In genomic region chr4:3071811-3072210, GRCh38 we compare ENCODE assay signal across 31 cellular contexts. TPM values are rescaled to one million over a fixed set of nuclear protein-coding genes. Genes with fewer than 3 reads are reported as not detected.
A peak's percentile ranks its signal among the peaks of the same experiment; 100 is the strongest.
DNase-seq lines count a peak whose midpoint lies in the region; ATAC-seq lines count a peak whose summit lies in the region.
"Had no signal": no experiment of that assay in that cellular context is flagged by ENCODE, and none has a peak within 500 bp of the region (broad histone marks: within the 10 kb centered on the region; RNA-seq: fewer than 3 reads in every experiment).

No MANE protein-coding gene starts in this region.

- no peak overlapping the region for H3K27ac Mint-ChIP-seq in activated T-helper 17 cell treated with anti-CD3 and anti-CD28 coated beads, Interleukin-2, amount 50 U/mL, for 72 hours
- H3K27ac Mint-ChIP-seq in stimulated activated effector memory CD8-positive, alpha-beta T cell treated with anti-CD3 and anti-CD28 coated beads, Interleukin-12 subunit alpha, Interleukin-12 subunit beta, amount 100 ng/mL, for 72 hours: no peak overlapping the region
- H3K27ac Mint-ChIP-seq: activated CD4-positive, alpha-beta memory T cell treated with anti-CD3 and anti-CD28 coated beads for 36 hours; GM23338; nephron progenitor cell had no signal

- in situ Hi-C loops in GM23248 (cut with MboI): no loop called here

- H3K36me3 Mint-ChIP-seq in activated T-helper 17 cell treated with anti-CD3 and anti-CD28 coated beads, Interleukin-2, amount 50 U/mL, for 72 hours (ENCODE audit: low read depth): no peaks in the 10 kb centered on the region
- peaks cover 11% of the 10 kb centered on the region for H3K36me3 Mint-ChIP-seq in stimulated activated effector memory CD8-positive, alpha-beta T cell treated with anti-CD3 and anti-CD28 coated beads, Interleukin-12 subunit alpha, Interleukin-12 subunit beta, amount 100 ng/mL, for 72 hours
- H3K36me3 Mint-ChIP-seq: activated CD4-positive, alpha-beta memory T cell treated with anti-CD3 and anti-CD28 coated beads for 36 hours; activated naive CD4-positive, alpha-beta T cell treated with anti-CD3 and anti-CD28 coated beads, Interleukin-2, amount 50 U/mL, for 24 hours; T-cell had no signal

- H3K9me3 Mint-ChIP-seq in activated T-helper 17 cell treated with anti-CD3 and anti-CD28 coated beads, Interleukin-2, amount 50 U/mL, for 72 hours: no peaks in the 10 kb centered on the region
- no peaks in the 10 kb centered on the region for H3K9me3 Mint-ChIP-seq in stimulated activated effector memory CD8-positive, alpha-beta T cell treated with anti-CD3 and anti-CD28 coated beads, Interleukin-12 subunit alpha, Interleukin-12 subunit beta, amount 100 ng/mL, for 72 hours
- H3K9me3 Mint-ChIP-seq: activated CD4-positive, alpha-beta memory T cell treated with anti-CD3 and anti-CD28 coated beads for 36 hours; activated naive CD4-positive, alpha-beta T cell treated with anti-CD3 and anti-CD28 coated beads, Interleukin-2, amount 50 U/mL, for 24 hours; effector memory CD8-positive, alpha-beta T cell; GM23338 had no signal

- peak overlapping the region; percentile 74 for H2AFZ ChIP-seq in GM23248
- H2AFZ ChIP-seq: GM23338, parathyroid adenoma had no signal

- H4K20me1 ChIP-seq in GM23248 (ENCODE audit: insufficient read depth): no peaks in the 10 kb centered on the region

- H3K9ac ChIP-seq in GM23248: no peak overlapping the region
- H3K9ac ChIP-seq: parathyroid adenoma had no signal

- H3K4me3 ChIP-seq in GM23248: no peak overlapping the region
- H3K4me3 ChIP-seq: cardiac muscle cell, GM23338, right atrium auricular region had no signal

- H3K4me3 Mint-ChIP-seq in activated T-helper 17 cell treated with anti-CD3 and anti-CD28 coated beads, Interleukin-2, amount 50 U/mL, for 72 hours: peak overlapping the region; percentile 25
- peak overlapping the region; percentile 91 for H3K4me3 Mint-ChIP-seq in stimulated activated effector memory CD8-positive, alpha-beta T cell treated with anti-CD3 and anti-CD28 coated beads, Interleukin-12 subunit alpha, Interleukin-12 subunit beta, amount 100 ng/mL, for 72 hours
- H3K4me3 Mint-ChIP-seq: activated CD4-positive, alpha-beta memory T cell treated with anti-CD3 and anti-CD28 coated beads for 36 hours had no signal

- H3K79me2 ChIP-seq in GM23248 (ENCODE audit: insufficient read depth): peaks cover 16% of the 10 kb centered on the region
- H3K79me2 ChIP-seq: parathyroid adenoma had no signal

- peaks cover 8% of the 10 kb centered on the region for H3K4me1 Mint-ChIP-seq in activated T-helper 17 cell treated with anti-CD3 and anti-CD28 coated beads, Interleukin-2, amount 50 U/mL, for 72 hours
- H3K4me1 Mint-ChIP-seq in stimulated activated effector memory CD8-positive, alpha-beta T cell treated with anti-CD3 and anti-CD28 coated beads, Interleukin-12 subunit alpha, Interleukin-12 subunit beta, amount 100 ng/mL, for 72 hours: peaks cover 11% of the 10 kb centered on the region

- 45 to 57% methylated on average over 7 of the region's 7 CpGs for WGBS in GM23248 (ENCODE audit: low coverage in 1 of 2, low lambda C conversion rate in 2 of 2, missing lambda C conversion rate in 2 of 2), 2 experiments

- no peaks in the 10 kb centered on the region for H3K9me3 ChIP-seq in GM23248 (ENCODE audit: low read depth)
- H3K9me3 ChIP-seq: right atrium auricular region had no signal

- H3K27me3 ChIP-seq in GM23248 (replicated peaks; ENCODE audit: insufficient read depth): no peaks in the 10 kb centered on the region
- H3K27me3 ChIP-seq: cardiac muscle cell, right atrium auricular region had no signal

- peaks cover 13% of the 10 kb centered on the region for H3F3A ChIP-seq in GM23248 (ENCODE audit: insufficient read depth)

- peak overlapping the region; percentile 43 for H3K27ac ChIP-seq in GM23248
- H3K27ac ChIP-seq: cardiac muscle cell, parathyroid adenoma, right atrium auricular region had no signal

- no peak for ATAC-seq in activated T-helper 17 cell treated with anti-CD3 and anti-CD28 coated beads, Interleukin-2, amount 50 U/mL, for 72 hours (replicated peaks)
- no peak for ATAC-seq in stimulated activated effector memory CD8-positive, alpha-beta T cell treated with anti-CD3 and anti-CD28 coated beads, Interleukin-12 subunit alpha, Interleukin-12 subunit beta, amount 100 ng/mL, for 72 hours
- no peak for ATAC-seq in GM18511 (IDR thresholded peaks at IDR 0.05; ENCODE audit: unreplicated experiment)
- ATAC-seq: effector memory CD8-positive, alpha-beta T cell; GM23338; left ventricle myocardium superior; T-cell had no signal

- DNase-seq in GM23248: peak; percentile 60
- DNase-seq in fibroblast of peridontal ligament (ENCODE audit: extremely low read depth): peak; percentile 35
- no peak for DNase-seq in stimulated activated effector memory CD8-positive, alpha-beta T cell treated with anti-CD3 and anti-CD28 coated beads, Interleukin-12 subunit alpha, Interleukin-12 subunit beta, amount 100 ng/mL, for 72 hours (ENCODE audit: low spot score in 2 of 2)
- DNase-seq in GOT3 (lab: John Stamatoyannopoulos, UW): no peak
- DNase-seq in SHP77 (lab: John Stamatoyannopoulos, UW): no peak
- DNase-seq: activated CD4-positive, alpha-beta memory T cell treated with anti-CD3 and anti-CD28 coated beads for 36 hours; activated CD8-positive, alpha-beta memory T cell treated with anti-CD3 and anti-CD28 coated beads, Interleukin-2, amount 50 U/mL, for 48 hours; amygdala; cortex of kidney; effector memory CD8-positive, alpha-beta T cell; left ventricle myocardium superior; NCI-H1105 treated with DMSO at 0.1 percent for 48 hours; NCI-H2081; NCI-H226; NCI-H748 treated with DMSO at 0.1 percent for 48 hours; nephron progenitor cell; stimulated activated CD4-positive, alpha-beta T cell treated with anti-CD3 and anti-CD28 coated beads, Interleukin-4, amount 100 ng/mL, for 4 hours; stimulated activated naive CD4-positive, alpha-beta T cell; T-cell had no signal

- no peaks in the 10 kb centered on the region for H3K9me2 ChIP-seq in GM23248 (ENCODE audit: insufficient read depth)

- peaks cover 17% of the 10 kb centered on the region for H3K4me1 ChIP-seq in GM23248 (ENCODE audit: insufficient read depth)
- H3K4me1 ChIP-seq: parathyroid adenoma had no signal

- no peaks in the 10 kb centered on the region for H3K27me3 Mint-ChIP-seq in activated T-helper 17 cell treated with anti-CD3 and anti-CD28 coated beads, Interleukin-2, amount 50 U/mL, for 72 hours
- H3K27me3 Mint-ChIP-seq: activated CD4-positive, alpha-beta memory T cell treated with anti-CD3 and anti-CD28 coated beads for 36 hours; activated naive CD4-positive, alpha-beta T cell treated with anti-CD3 and anti-CD28 coated beads, Interleukin-2, amount 50 U/mL, for 24 hours; effector memory CD8-positive, alpha-beta T cell; T-cell had no signal

- no peak overlapping the region for H3K4me2 ChIP-seq in GM23248 (ENCODE audit: unreplicated experiment)
- H3K4me2 ChIP-seq: GM23338 had no signal

- no peaks in the 10 kb centered on the region for H3K36me3 ChIP-seq in GM23248 (ENCODE audit: low read depth)
- H3K36me3 ChIP-seq: cardiac muscle cell, right atrium auricular region had no signal

RNA-seq across cellular contexts. Expression of gene HTT-AS, which starts 2.5 kb away (rescaled TPM):
- total RNA-seq in GM23248 (2014; rRNA removed; shearing (Covaris generic)): not detected in 2 replicates
- polyA plus RNA-seq in GM23248 (2016; fragmentation: Nextera tagmentation; extraction: Ambion mirVana): not detected in 2 replicates
- not detected for total RNA-seq in activated T-helper 17 cell treated with anti-CD3 and anti-CD28 coated beads, Interleukin-2, amount 50 U/mL, for 72 hours
- total RNA-seq: activated CD4-positive, alpha-beta memory T cell treated with anti-CD3 and anti-CD28 coated beads for 36 hours; cardiac muscle cell; glomerular endothelial cell; GM23338; left ventricle myocardium superior; right atrium auricular region; T-cell; temporal lobe; urinary bladder had no signal
- polyA plus RNA-seq: cardiac muscle cell, esophagus, GM23338, keratinocyte, urinary bladder had no signal

RNA-seq across cellular contexts. Expression of gene HTT, which starts 2.7 kb away (rescaled TPM):
- 14.8 and 26.5 TPM in 2 replicates for total RNA-seq in GM23248 (2014; rRNA removed; shearing (Covaris generic))
- 7.0 and 8.2 TPM in 2 replicates for polyA plus RNA-seq in GM23248 (2016; fragmentation: Nextera tagmentation; extraction: Ambion mirVana)
- 10 to 100 TPM; 58.2 to 63.4 TPM for total RNA-seq in activated T-helper 17 cell treated with anti-CD3 and anti-CD28 coated beads, Interleukin-2, amount 50 U/mL, for 72 hours

Comparison
In these comparisons a context has a peak if more than half of its experiments do, and no peak if none do; other contexts are left out.
1. DNase-seq: peak in GM23248 (single experiment) and fibroblast of peridontal ligament (single experiment); none in stimulated activated effector memory CD8-positive, alpha-beta T cell treated with anti-CD3 and anti-CD28 coated beads, Interleukin-12 subunit alpha, Interleukin-12 subunit beta, amount 100 ng/mL, for 72 hours (0 of 2), GOT3 (single experiment) and SHP77 (0 of 2).